ENCODE assay signal across 13 cellular contexts in the genomic region with DNA sequence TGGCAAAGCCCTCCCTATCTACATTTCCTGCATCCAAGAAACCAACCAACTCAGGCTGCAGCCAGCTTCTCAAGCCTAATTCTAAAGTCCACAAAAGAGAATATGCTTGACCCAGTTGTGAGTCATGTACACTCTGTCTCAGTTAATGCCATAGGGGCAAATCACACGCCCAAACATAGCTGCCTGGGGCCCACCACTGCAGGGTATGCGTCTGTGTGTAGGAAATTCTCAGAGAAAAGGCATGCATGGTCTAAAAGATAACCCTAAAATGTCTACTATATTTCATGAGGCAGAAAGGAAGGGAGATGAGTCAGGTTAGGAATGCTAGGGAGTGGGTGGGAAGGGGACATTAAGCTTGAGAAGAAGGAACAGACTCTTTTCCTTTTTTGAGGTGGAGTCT. TPM values are rescaled to one million over a fixed set of nuclear protein-coding genes. Genes with fewer than 3 reads are reported as not detected.
DNase-seq lines count a peak whose midpoint lies in the region; ATAC-seq and TF ChIP-seq lines count a peak whose summit lies in the region.
"Had no signal": no experiment of that assay in that cellular context is flagged by ENCODE, and none has a peak within 500 bp of the region (broad histone marks: within the 10 kb centered on the region; RNA-seq: fewer than 3 reads in every experiment).

No MANE protein-coding gene starts in this region.

- H3K36me3 ChIP-seq in mucosa of descending colon (ENCODE audit: low read depth) = no peaks in the 10 kb centered on the region
- no peaks in the 10 kb centered on the region for H3K36me3 ChIP-seq in BE2C
- H3K36me3 ChIP-seq: uterus had no signal

- peak; percentile 74 for DNase-seq in AG20443 (ENCODE audit: low spot score)
- DNase-seq in LoVo (ENCODE audit: low spot score) = peak; percentile 40
- peak; percentile 63 to 88 for DNase-seq in cardiac fibroblast (ENCODE audit: low read depth in 2 of 2)
- no peak for DNase-seq in mucosa of descending colon
- DNase-seq in NCI-H446 (lab: John Stamatoyannopoulos, UW) = no peak
- no peak for DNase-seq in BE2C
- DNase-seq in GM10266 (ENCODE audit: extremely low spot score) = no peak
- DNase-seq in activated naive CD4-positive, alpha-beta T cell treated with anti-CD3 and anti-CD28 coated beads, Interleukin-2, amount 50 U/mL, for 16 hours = no peak
- DNase-seq: CD8-positive, alpha-beta T cell; Karpas-422; naive B cell; uterus had no signal

- no peaks in the 10 kb centered on the region for H3K27me3 ChIP-seq in BE2C
- H3K27me3 ChIP-seq: uterus had no signal

- H3K9me3 ChIP-seq in mucosa of descending colon = no peaks in the 10 kb centered on the region
- peaks cover 4% of the 10 kb centered on the region for H3K9me3 ChIP-seq in BE2C

- TF ChIP-seq CTCF in cardiac fibroblast (IDR thresholded peaks at IDR 0.05; ENCODE audit: low read depth, low read length) = no peak
- TF ChIP-seq CTCF in mucosa of descending colon (IDR thresholded peaks at IDR 0.05) = no peak
- TF ChIP-seq CTCF in BE2C (IDR thresholded peaks at IDR 0.05; ENCODE audit: low read depth, low read length) = no peak
- TF ChIP-seq CTCF in GM10266 (IDR thresholded peaks at IDR 0.05; ENCODE audit: control insufficient read depth, insufficient read depth, low read depth, missing control alignments) = no peak

- H3K4me3 ChIP-seq in cardiac fibroblast (replicated peaks in 1 of 2; ENCODE audit: low read depth in 2 of 2, low read length in 2 of 2) (no peak overlapping the region), mucosa of descending colon (no peak overlapping the region), BE2C (ENCODE audit: low read depth, low read length) (no peak overlapping the region)
- H3K4me3 ChIP-seq: uterus had no signal

- H3K4me1 ChIP-seq in mucosa of descending colon (ENCODE audit: low read depth) = peaks cover 14% of the 10 kb centered on the region
- H3K4me1 ChIP-seq in BE2C = no peaks in the 10 kb centered on the region
- H3K4me1 ChIP-seq: uterus had no signal

- intact Hi-C loops in mucosa of descending colon (cut with DNase I, micrococcal nuclease) = no loop called here

- peak; percentile 52 for ATAC-seq in mucosa of descending colon
- ATAC-seq: CD8-positive, alpha-beta T cell; Panc1 had no signal

RNA-seq across cellular contexts. Expression of gene SPTLC2, which starts 22.3 kb away (rescaled TPM):
- 10 to 100 TPM; 43.2 to 67.1 (median 58.6) TPM for total RNA-seq in mucosa of descending colon
- polyA plus RNA-seq in BE2C (2012; ENCODE audit: insufficient read depth, insufficient read length, low read depth) = 7.8 TPM

Comparison
In these comparisons a context has a peak if more than half of its experiments do, and no peak if none do; other contexts are left out.
1. DNase-seq: peak in AG20443 (single experiment), LoVo (single experiment) and cardiac fibroblast (2 of 2); none in mucosa of descending colon (0 of 3), NCI-H446 (0 of 2), BE2C (single experiment), GM10266 (single experiment) and activated naive CD4-positive, alpha-beta T cell treated with anti-CD3 and anti-CD28 coated beads, Interleukin-2, amount 50 U/mL, for 16 hours (single experiment).